8 cellular contexts compared by ENCODE assay signal in genomic region chr22:18000441-18001039, GRCh38. TPM values are rescaled to one million over a fixed set of nuclear protein-coding genes. Genes with fewer than 3 reads are reported as not detected.
DNase-seq lines count a peak whose midpoint lies in the region; ATAC-seq and TF ChIP-seq lines count a peak whose summit lies in the region.

No MANE protein-coding gene starts in this region.

- peaks cover 5% of the 10 kb centered on the region for H3K36me3 Mint-ChIP-seq in type B pancreatic cell

- peaks cover 9 to 18% of the 10 kb centered on the region in 2 donors for H3K4me1 ChIP-seq in duodenal mucosa (ENCODE audit: control insufficient read depth in 1 of 2, insufficient read depth in 2 of 2, low read length in 2 of 2)
- peaks cover 14% of the 10 kb centered on the region for H3K4me1 ChIP-seq in mucosa of descending colon (ENCODE audit: low read depth)

- peak overlapping the region; percentile 76 for H3K27ac Mint-ChIP-seq in type B pancreatic cell

- ATAC-seq in mucosa of descending colon, result peak; percentile 10
- no peak for ATAC-seq in GM18858 (IDR thresholded peaks at IDR 0.05; ENCODE audit: unreplicated experiment)

- peak; percentile 9 for DNase-seq in NCI-H1092 treated with DMSO at 0.1 percent for 48 hours (lab: John Stamatoyannopoulos, UW)
- DNase-seq in NCI-H1092 (lab: John Stamatoyannopoulos, UW), result no peak
- DNase-seq in T-helper 9 cell, result peak; percentile 34
- DNase-seq in mucosa of descending colon, result peak in 2 of 3 donors; percentile 30 to 56
- no peak for DNase-seq in type B pancreatic cell (ENCODE audit: extremely low spot score, unreplicated experiment)
- no peak for DNase-seq in 8988T

- intact Hi-C loops in mucosa of descending colon (cut with DNase I, micrococcal nuclease), result no loop called here

- H3K4me3 ChIP-seq in duodenal mucosa (ENCODE audit: low read depth in 1 of 2, low read length in 2 of 2) (peak overlapping the region; percentile 73 to 77), mucosa of descending colon (peak overlapping the region; percentile 81)

- H3K27me3 ChIP-seq in duodenal mucosa (ENCODE audit: control insufficient read depth in 1 of 2, insufficient read depth in 2 of 2, low read length in 2 of 2), result no peaks in the 10 kb centered on the region

- H3K9ac ChIP-seq in duodenal mucosa (ENCODE audit: low read depth in 1 of 2, low read length in 2 of 2), result peak overlapping the region; percentile 51 to 61

- H3K4me3 Mint-ChIP-seq in type B pancreatic cell, result peak overlapping the region; percentile 84

- no peaks in the 10 kb centered on the region for H3K9me3 ChIP-seq in duodenal mucosa (ENCODE audit: control insufficient read depth in 1 of 2, low read length in 2 of 2)
- H3K9me3 ChIP-seq in mucosa of descending colon, result no peaks in the 10 kb centered on the region

- H3K4me1 Mint-ChIP-seq in type B pancreatic cell (ENCODE audit: unreplicated experiment), result peaks cover 24% of the 10 kb centered on the region

- peak overlapping the region; percentile 42 for H3K27ac ChIP-seq in duodenal mucosa (ENCODE audit: low read depth, low read length)

- H3K36me3 ChIP-seq in duodenal mucosa (ENCODE audit: control insufficient read depth in 1 of 2, insufficient read depth in 2 of 2, low read length in 2 of 2), result no peaks in the 10 kb centered on the region
- H3K36me3 ChIP-seq in mucosa of descending colon (ENCODE audit: low read depth), result no peaks in the 10 kb centered on the region

- TF ChIP-seq CTCF in mucosa of descending colon (IDR thresholded peaks at IDR 0.05), result no peak
- no peak for TF ChIP-seq CTCF in type B pancreatic cell (conservative IDR thresholded peaks at IDR 0.05)

- no peaks in the 10 kb centered on the region for H3K27me3 Mint-ChIP-seq in type B pancreatic cell

- H3K9me3 Mint-ChIP-seq in type B pancreatic cell, result no peaks in the 10 kb centered on the region

RNA-seq across cellular contexts. Expression of gene MICAL3, which starts 23.8 kb away (rescaled TPM):
- total RNA-seq in mucosa of descending colon (100 to 1,000 TPM in 2 of 3 donors, 10 to 100 TPM in 1; 75.8 to 135 (median 129) TPM), type B pancreatic cell (ENCODE audit: low replicate concordance) (36.4 and 56.4 TPM in 2 replicates)

Comparison
In these comparisons a context has a peak if more than half of its experiments do, and no peak if none do; other contexts are left out.
1. DNase-seq: peak in NCI-H1092 treated with DMSO at 0.1 percent for 48 hours (single experiment), T-helper 9 cell (single experiment) and mucosa of descending colon (2 of 3); none in NCI-H1092 (single experiment), type B pancreatic cell (single experiment) and 8988T (single experiment).